21 cellular contexts compared by ENCODE assay signal in genomic region chr15:68387288-68388143, GRCh38. TPM values are rescaled to one million over a fixed set of nuclear protein-coding genes. Genes with fewer than 3 reads are reported as not detected.
DNase-seq lines count a peak whose midpoint lies in the region; ATAC-seq and TF ChIP-seq lines count a peak whose summit lies in the region.
"Had no signal": no experiment of that assay in that cellular context is flagged by ENCODE, and none has a peak within 500 bp of the region (broad histone marks: within the 10 kb centered on the region; RNA-seq: fewer than 3 reads in every experiment).

No MANE protein-coding gene starts in this region.

- peak; percentile 78 for DNase-seq in IMR-90
- peak; percentile 6 for DNase-seq in activated CD4-positive, alpha-beta memory T cell treated with anti-CD3 and anti-CD28 coated beads for 36 hours
- peak; percentile 28 for DNase-seq in left lobe of liver (ENCODE audit: low spot score)
- DNase-seq in spleen, result peak; percentile 39
- DNase-seq in AG08395 (ENCODE audit: low spot score), result no peak
- DNase-seq in GM10248 (ENCODE audit: extremely low spot score), result no peak
- DNase-seq: activated CD4-positive, alpha-beta T cell treated with anti-CD3 and anti-CD28 coated beads for 48 hours; activated naive CD4-positive, alpha-beta T cell treated with Interleukin-2 at 50 U/mL for 16 hours; NCI-H1105 treated with DMSO at 0.1 percent for 48 hours; NCI-H2081; NCI-H345; NCI-H774; nucleus accumbens; small intestine; stimulated activated CD4-positive, alpha-beta T cell treated with anti-CD3 and anti-CD28 coated beads, Interleukin-2, amount 100 ng/mL, for 48 hours; testis had no signal

- peak overlapping the region; percentile 64 for H4K91ac ChIP-seq in IMR-90 (ENCODE audit: insufficient read depth, low read depth, low read length)

- H3K27ac ChIP-seq in IMR-90 (ENCODE audit: insufficient read depth, low read length) (peak overlapping the region; percentile 39; the same call in 1 of the 2 replicates), spleen (no peak overlapping the region)
- H3K27ac ChIP-seq: cardiac muscle cell, testis had no signal

- H3K27me3 Mint-ChIP-seq in activated CD4-positive, alpha-beta memory T cell treated with anti-CD3 and anti-CD28 coated beads for 36 hours, result peaks cover 18% of the 10 kb centered on the region

- H3K9me1 ChIP-seq in IMR-90 (ENCODE audit: insufficient read depth, low read length), result peaks cover 50% of the 10 kb centered on the region

- H3K18ac ChIP-seq in IMR-90 (ENCODE audit: low read depth, low read length), result peak overlapping the region; percentile 5

- no TSS peak for BruUV-seq in IMR-90 (replicated peaks; lab: Mats Ljungman, UMichigan)

- peak overlapping the region; percentile 0; the same call in 1 of the 2 replicates for H3K4me2 ChIP-seq in IMR-90 (ENCODE audit: low read depth, low read length)

- H3K4ac ChIP-seq in IMR-90 (ENCODE audit: low read depth, low read length), result peak overlapping the region; percentile 92

- H2BK20ac ChIP-seq in IMR-90 (ENCODE audit: low read depth, low read length), result peak overlapping the region; percentile 80

- H2AK5ac ChIP-seq in IMR-90 (ENCODE audit: low read depth, low read length), result peak overlapping the region; percentile 96; the same call in 1 of the 2 replicates

- peaks cover 0 to 57% of the 10 kb centered on the region in 2 experiments; a peak in 2 of 4 replicates for H3K79me1 ChIP-seq in IMR-90 (ENCODE audit: low read depth in 1 of 2, low read length in 2 of 2)

- peak overlapping the region; percentile 48 for H2AK9ac ChIP-seq in IMR-90 (replicated peaks; ENCODE audit: low read depth, low read length, poor library complexity)

- no peak overlapping the region for H3K9ac ChIP-seq in IMR-90 (ENCODE audit: low read depth, low read length)

- no peak overlapping the region for H3K56ac ChIP-seq in IMR-90 (ENCODE audit: extremely low read depth, insufficient read depth, low read length)

- peak overlapping the region; percentile 32 to 72; a peak in 1 of 4 replicates for H4K8ac ChIP-seq in IMR-90 (ENCODE audit: low read depth in 2 of 2, low read length in 2 of 2)

- H3K14ac ChIP-seq in IMR-90 (replicated peaks; ENCODE audit: low read depth, low read length), result peak overlapping the region; percentile 78

- no peak overlapping the region for H4K5ac ChIP-seq in IMR-90 (ENCODE audit: low read depth, low read length)

- peak overlapping the region; percentile 93; the same call in 2 of the 3 replicates for H2BK15ac ChIP-seq in IMR-90 (ENCODE audit: low read depth, low read length)

- H3K4me3 Mint-ChIP-seq in activated CD4-positive, alpha-beta memory T cell treated with anti-CD3 and anti-CD28 coated beads for 36 hours, result no peak overlapping the region
- H3K4me3 Mint-ChIP-seq: CD8-positive, alpha-beta T cell; stimulated activated memory B cell treated with anti-CD40 and anti-IgM and Interleukin-4, amounts not matched to agents 10 μg/mL and 1 μg/mL and 100 μg/mL, for 72 hours had no signal

- no peaks in the 10 kb centered on the region for H3K9me3 ChIP-seq in IMR-90 (ENCODE audit: control insufficient read depth, insufficient read depth, low read length)
- H3K9me3 ChIP-seq in spleen, result peaks cover 0 to 4% (median 0%) of the 10 kb centered on the region in 8 donors
- H3K9me3 ChIP-seq: testis had no signal

- peak overlapping the region; percentile 94 for H2BK120ac ChIP-seq in IMR-90 (ENCODE audit: low read depth, low read length)

- H3K4me3 ChIP-seq in IMR-90 (ENCODE audit: insufficient read depth, low read depth, low read length) (no peak overlapping the region), spleen (no peak overlapping the region)
- H3K4me3 ChIP-seq: cardiac muscle cell, testis had no signal

- H3K4me1 Mint-ChIP-seq in activated CD4-positive, alpha-beta memory T cell treated with anti-CD3 and anti-CD28 coated beads for 36 hours (ENCODE audit: low read depth), result no peaks in the 10 kb centered on the region
- H3K4me1 Mint-ChIP-seq: stimulated activated memory B cell treated with anti-CD40 and anti-IgM and Interleukin-4, amounts not matched to agents 10 μg/mL and 1 μg/mL and 100 μg/mL, for 72 hours had no signal

- TF ChIP-seq POLR2A in IMR-90 (IDR thresholded peaks at IDR 0.05; ENCODE audit: low read depth, low read length), result no peak
- no peak for TF ChIP-seq POLR2A in spleen (IDR thresholded peaks at IDR 0.05)

- TF ChIP-seq CTCF in IMR-90 (conservative IDR thresholded peaks at IDR 0.05; ENCODE audit: low read depth, low read length) (no peak), spleen (IDR thresholded peaks at IDR 0.05 in 8 of 11, conservative IDR thresholded peaks at IDR 0.05 in 3 of 11) (no peak), GM10248 (IDR thresholded peaks at IDR 0.05; ENCODE audit: control extremely low read depth, extremely low read depth, low read depth, missing control alignments) (no peak)

- H3K23ac ChIP-seq in IMR-90 (ENCODE audit: low read depth, low read length), result peak overlapping the region; percentile 51

- H3K36me3 ChIP-seq in IMR-90 (ENCODE audit: control insufficient read depth, insufficient read depth, low read length) (no peaks in the 10 kb centered on the region), spleen (no peaks in the 10 kb centered on the region)
- H3K36me3 ChIP-seq: cardiac muscle cell had no signal

- peak overlapping the region; percentile 22 for H2BK5ac ChIP-seq in IMR-90 (ENCODE audit: low read depth, low read length, poor library complexity, severe bottlenecking)

- CTCF ChIA-PET in IMR-90 (lab: Yijun Ruan, JAX), result no interaction called here
- CTCF ChIA-PET in activated CD4-positive, alpha-beta memory T cell treated with anti-CD3 and anti-CD28 coated beads for 36 hours (lab: Charles Lee), result interaction anchor here (1.5 kb wide), 1 partner anchor 81 kb away, joined by 6 read pairs; no protein-coding TSS in a partner anchor
- CTCF ChIA-PET in GM10248 (lab: Yijun Ruan, JAX), result no interaction called here

- POLR2A ChIA-PET in IMR-90 (lab: Charles Lee; ENCODE audit: unreplicated experiment) (no interaction called here), GM10248 (lab: Yijun Ruan, JAX) (no interaction called here)
- POLR2A ChIA-PET in activated CD4-positive, alpha-beta memory T cell treated with anti-CD3 and anti-CD28 coated beads for 36 hours (lab: Charles Lee), result no interaction called here

- peaks cover 3% of the 10 kb centered on the region; the same call in 1 of the 2 replicates for H4K20me1 ChIP-seq in IMR-90 (ENCODE audit: insufficient read depth, low read length)

- TF ChIP-seq RAD21 in IMR-90 (IDR thresholded peaks at IDR 0.05; ENCODE audit: low read length), result no peak

- H3K4me1 ChIP-seq in IMR-90 (ENCODE audit: control insufficient read depth, insufficient read depth, low read length), result peaks cover 39% of the 10 kb centered on the region
- H3K4me1 ChIP-seq in spleen, result peaks cover 0 to 10% (median 3%) of the 10 kb centered on the region in 6 donors

- no peaks in the 10 kb centered on the region for H3K9me3 Mint-ChIP-seq in activated CD4-positive, alpha-beta memory T cell treated with anti-CD3 and anti-CD28 coated beads for 36 hours
- H3K9me3 Mint-ChIP-seq: CD8-positive, alpha-beta T cell had no signal

- peak overlapping the region; percentile 73 for H2AFZ ChIP-seq in IMR-90 (replicated peaks; ENCODE audit: low read length, poor library complexity)

- H3K27me3 ChIP-seq in IMR-90 (ENCODE audit: control insufficient read depth, insufficient read depth, low read length), result no peaks in the 10 kb centered on the region
- H3K27me3 ChIP-seq in spleen (replicated peaks in 1 of 7), result peaks cover 0 to 55% (median 0%) of the 10 kb centered on the region in 7 donors
- H3K27me3 ChIP-seq: testis had no signal

- 67% methylated on average over 9 of the region's 14 CpGs; no CpG with 5 or more reads in 1 of the 2 experiments for WGBS in IMR-90 (ENCODE audit: extremely low coverage in 2 of 2, insufficient read length in 1 of 2), 2 experiments
- 87 to 93% (median 91%) methylated on average over 13 to 14 of the region's 14 CpGs for WGBS in spleen, 5 donors

- H3K36me3 Mint-ChIP-seq in activated CD4-positive, alpha-beta memory T cell treated with anti-CD3 and anti-CD28 coated beads for 36 hours, result no peaks in the 10 kb centered on the region
- H3K36me3 Mint-ChIP-seq: CD8-positive, alpha-beta T cell had no signal

- ATAC-seq in IMR-90 (ENCODE audit: low read depth), result peak; percentile 37
- no peak for ATAC-seq in left lobe of liver
- ATAC-seq in HG03354 (IDR thresholded peaks at IDR 0.05; ENCODE audit: poor library complexity, severe bottlenecking, unreplicated experiment), result no peak
- ATAC-seq: CD8-positive, alpha-beta T cell; SK-N-SH treated with all-trans-retinoic acid at 6 μM for 48 hours; stimulated activated memory B cell treated with anti-CD40 and anti-IgM and Interleukin-4, amounts not matched to agents 10 μg/mL and 1 μg/mL and 100 μg/mL, for 72 hours had no signal

- no peak overlapping the region for H3K27ac Mint-ChIP-seq in activated CD4-positive, alpha-beta memory T cell treated with anti-CD3 and anti-CD28 coated beads for 36 hours
- H3K27ac Mint-ChIP-seq: CD8-positive, alpha-beta T cell; stimulated activated memory B cell treated with anti-CD40 and anti-IgM and Interleukin-4, amounts not matched to agents 10 μg/mL and 1 μg/mL and 100 μg/mL, for 72 hours had no signal

- dilution Hi-C loops in IMR-90 (cut with HindIII; ENCODE audit: low sequenced_read_pairs, unreplicated experiment), result no loop called here

- in situ Hi-C loops in IMR-90 (cut with MboI; ENCODE audit: low sequenced_read_pairs), result no loop called here

- intact Hi-C loops in IMR-90 (cut with micrococcal nuclease) (no loop called here), spleen (cut with DNase I; ENCODE audit: low total_unique reads) (loop anchor here (10.0 kb wide), 1 partner anchor 143 kb away; no protein-coding TSS in a partner anchor)
- intact Hi-C loops in activated CD4-positive, alpha-beta memory T cell treated with anti-CD3 and anti-CD28 coated beads for 36 hours (cut with micrococcal nuclease), result no loop called here

TF ChIP-seq in IMR-90, 13 proteins besides CTCF, POLR2A, EP300 and RAD21 (continues in another document):
- TF ChIP-seq CEBPB (IDR thresholded peaks at IDR 0.05; ENCODE audit: low read depth, low read length) (peak; percentile 57), MAFK (IDR thresholded peaks at IDR 0.05; ENCODE audit: low read depth, low read length) (0 out of 2 replicates have a peak, but pooled peaks have one; percentile 3)

RNA-seq across cellular contexts. Expression of gene ITGA11, which starts 44.4 kb away (rescaled TPM):
- total RNA-seq in IMR-90 (2012; rRNA removed) (2.5 and 4.1 TPM in 2 replicates), left lobe of liver (0.88 TPM), spleen (10 to 100 TPM in 1 of 7 donors, 1 to 10 TPM in 6; 4.7 to 17.2 (median 7.2) TPM)
- polyA plus RNA-seq in IMR-90 (2012; rRNA removed) (5.6 and 6.6 TPM in 2 replicates), spleen (1 to 10 TPM in 1 of 3 donors, under 1 TPM in 2; 0.27 to 1.1 (median 0.37) TPM)
- polyA plus RNA-seq in IMR-90 (2012; cell fraction: cytosol; rRNA removed), result 3.0 and 5.8 TPM in 2 replicates
- polyA plus RNA-seq in IMR-90 (2012; cell fraction: nucleus; rRNA removed; ENCODE audit: low replicate concordance), result 6.2 and 6.6 TPM in 2 replicates
- total RNA-seq in activated CD4-positive, alpha-beta memory T cell treated with anti-CD3 and anti-CD28 coated beads for 36 hours, result under 1 TPM; 0.56 to 0.59 TPM
- total RNA-seq: CD8-positive, alpha-beta T cell had no signal

Comparison
In these comparisons a context has a peak if more than half of its experiments do, and no peak if none do; other contexts are left out.
1. DNase-seq: peak in IMR-90 (single experiment), activated CD4-positive, alpha-beta memory T cell treated with anti-CD3 and anti-CD28 coated beads for 36 hours (single experiment), left lobe of liver (single experiment) and spleen (single experiment); none in AG08395 (single experiment) and GM10248 (single experiment).